ENCODE assay signal across 1 cellular context in genomic region chr7:7122701-7123281, GRCh38.
A peak's percentile ranks its signal among the peaks of the same experiment; 100 is the strongest.
TF ChIP-seq lines count a peak whose summit lies in the region.

No MANE protein-coding gene starts in this region.

TF ChIP-seq in HepG2, 621 proteins besides CTCF, POLR2A, EP300 and RAD21 (continued from another document):
- TF ChIP-seq BCL3 (CRISPR knock-in tag; IDR thresholded peaks at IDR 0.05) (no peak), MAFF (IDR thresholded peaks at IDR 0.05; ENCODE audit: low read depth, low read length) (peak; percentile 83), MAFK (conservative IDR thresholded peaks at IDR 0.05 in 1 of 2, IDR thresholded peaks at IDR 0.05 in 1 of 2; ENCODE audit: low read length in 2 of 2) (peak; percentile 75 to 87; a peak in 3 of 4 replicates)
